ENCODE assay signal across 27 cellular contexts in the genomic region with DNA sequence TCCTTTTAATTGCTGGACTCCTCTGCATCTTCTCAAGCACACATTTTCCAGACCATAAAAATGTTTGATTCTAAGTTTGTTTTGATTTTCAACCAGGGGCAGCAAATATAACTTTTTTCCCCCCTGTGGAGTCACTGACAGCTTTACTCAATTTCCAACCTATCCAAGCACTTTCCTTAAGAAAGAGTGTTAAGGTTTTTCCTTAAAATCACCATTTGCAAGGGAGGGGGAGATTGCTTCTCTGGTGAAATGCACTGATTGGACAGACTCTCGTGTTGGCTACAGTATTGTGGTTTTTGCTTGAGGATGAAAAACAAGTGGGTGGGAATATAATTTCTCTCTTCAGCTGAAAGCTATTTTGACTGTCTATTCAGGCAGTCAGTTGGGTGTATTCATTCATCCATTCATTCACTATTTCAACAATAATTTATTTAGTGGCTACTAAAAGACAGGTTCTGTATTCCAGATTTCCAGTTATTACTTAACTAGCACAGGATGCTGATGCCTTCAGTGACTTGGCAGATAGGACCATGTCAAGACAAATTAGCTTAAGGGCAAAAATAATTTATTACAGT.
A peak's percentile ranks its signal among the peaks of the same experiment; 100 is the strongest.
DNase-seq lines count a peak whose midpoint lies in the region; ATAC-seq, FAIRE-seq and TF ChIP-seq lines count a peak whose summit lies in the region.
"Had no signal": no experiment of that assay in that cellular context is flagged by ENCODE, and none has a peak within 500 bp of the region (broad histone marks: within the 10 kb centered on the region; RNA-seq: fewer than 3 reads in every experiment).

No MANE protein-coding gene starts in this region.

- H3K27ac ChIP-seq in BLaER1 treated with 17β-estradiol and CSF1 and Interleukin-3, amounts not matched to agents 10 nM and 100 nM = no peak overlapping the region
- H3K27ac ChIP-seq in H1 (ENCODE audit: low read depth, low read length) (no peak overlapping the region), neural progenitor cell (no peak overlapping the region)
- H3K27ac ChIP-seq: C4-2B, HL-60, RWPE1 had no signal

- no peak overlapping the region for H4K8ac ChIP-seq in H1 (ENCODE audit: extremely low read depth, insufficient read depth, low read length)

- H3K36me3 ChIP-seq in BLaER1 treated with 17β-estradiol and CSF1 and Interleukin-3, amounts not matched to agents 10 nM and 100 nM = no peaks in the 10 kb centered on the region
- H3K36me3 ChIP-seq in H1 (ENCODE audit: control insufficient read depth in 2 of 4, insufficient read depth in 4 of 4, low read length in 3 of 4) (no peaks in the 10 kb centered on the region), neural progenitor cell (no peaks in the 10 kb centered on the region)

- no peak overlapping the region for H2BK12ac ChIP-seq in H1 (ENCODE audit: low read depth, low read length)

- H4K5ac ChIP-seq in H1 (ENCODE audit: insufficient read length, low read depth, low read length) = no peak overlapping the region

- H3K56ac ChIP-seq in H1 (replicated peaks; ENCODE audit: insufficient read length, low read depth, low read length) = no peak overlapping the region

- H2BK20ac ChIP-seq in H1 (ENCODE audit: low read length) = no peak overlapping the region

- H3K23ac ChIP-seq in H1 (ENCODE audit: insufficient read length) = no peak overlapping the region

- TF ChIP-seq CTCF in H1 (IDR thresholded peaks at IDR 0.05; ENCODE audit: control extremely low read depth in 1 of 3, insufficient read depth in 1 of 3, low read depth in 1 of 3, low read length in 3 of 3) = no peak
- TF ChIP-seq CTCF in neural progenitor cell (IDR thresholded peaks at IDR 0.05) = no peak

- no peak overlapping the region for H4K91ac ChIP-seq in H1 (replicated peaks; ENCODE audit: insufficient read length, low read length)

- H3K18ac ChIP-seq in H1 (ENCODE audit: extremely low read depth, low read length) = no peak overlapping the region

- H4K20me1 ChIP-seq in BLaER1 treated with 17β-estradiol and CSF1 and Interleukin-3, amounts not matched to agents 10 nM and 100 nM = no peaks in the 10 kb centered on the region
- no peaks in the 10 kb centered on the region for H4K20me1 ChIP-seq in H1 (replicated peaks in 1 of 2; ENCODE audit: control insufficient read depth in 1 of 2, insufficient read depth in 2 of 2, low read length in 2 of 2)
- no peaks in the 10 kb centered on the region for H4K20me1 ChIP-seq in neural progenitor cell (ENCODE audit: low read depth)

- H3K4me1 Mint-ChIP-seq in neural progenitor cell = peaks cover 2% of the 10 kb centered on the region
- no peaks in the 10 kb centered on the region for H3K4me1 Mint-ChIP-seq in activated CD4-positive, alpha-beta T cell treated with anti-CD3 and anti-CD28 coated beads for 36 hours
- H3K4me1 Mint-ChIP-seq: IgD-negative memory B cell had no signal

- H3K27me3 Mint-ChIP-seq in neural progenitor cell (ENCODE audit: insufficient read depth, low read depth) = peaks cover 2% of the 10 kb centered on the region
- H3K27me3 Mint-ChIP-seq in activated CD4-positive, alpha-beta T cell treated with anti-CD3 and anti-CD28 coated beads for 36 hours = peaks cover 2% of the 10 kb centered on the region

- intact Hi-C loops in activated CD4-positive, alpha-beta T cell treated with anti-CD3 and anti-CD28 coated beads for 36 hours (cut with DNase I, micrococcal nuclease) = no loop called here

- H3K23me2 ChIP-seq in H1 (ENCODE audit: low read depth, low read length) = 0 out of 2 replicates have a peak, but pooled peaks cover 2% of the 10 kb centered on the region

- POLR2A ChIA-PET in HEK293T (lab: Yijun Ruan, JAX) = no interaction called here
- POLR2A ChIA-PET in H1 (lab: Charles Lee; ENCODE audit: partially characterized antibody) = no interaction called here
- POLR2A ChIA-PET in activated CD4-positive, alpha-beta T cell treated with anti-CD3 and anti-CD28 coated beads for 36 hours (lab: Charles Lee) = no interaction called here

- H3K4me1 ChIP-seq in BLaER1 treated with 17β-estradiol and CSF1 and Interleukin-3, amounts not matched to agents 10 nM and 100 nM = peaks cover 0 to 55% (median 44%) of the 10 kb centered on the region in 10 experiments; a peak in 16 of 20 replicates
- peaks cover 0 to 4% (median 0%) of the 10 kb centered on the region in 4 experiments; a peak in 3 of 7 replicates for H3K4me1 ChIP-seq in H1 (replicated peaks in 1 of 4; ENCODE audit: control insufficient read depth in 3 of 4, insufficient read depth in 4 of 4, low read length in 3 of 4)
- H3K4me1 ChIP-seq in neural progenitor cell = no peaks in the 10 kb centered on the region

- WGBS in H1 (ENCODE audit: extremely low coverage in 1 of 2, insufficient coverage in 1 of 2, insufficient read length in 1 of 2, insufficient replicate concordance in 2 of 2, low coverage in 1 of 2, low lambda C conversion rate in 2 of 2, missing lambda C conversion rate in 1 of 2), 2 experiments = 82% methylated on average over 1 of the region's 1 CpG; no CpG with 5 or more reads in 1 of the 2 experiments

- FAIRE-seq in H1 (lab: Jason Lieb, UNC) = no peak
- FAIRE-seq: A204.1, GM12891 had no signal

- DNase-seq in HEK293T (ENCODE audit: extremely low spot score) (no peak), H1 (ENCODE audit: low read depth in 1 of 2, low spot score in 2 of 2) (no peak), neural progenitor cell (ENCODE audit: low spot score) (no peak), HK-2 (ENCODE audit: unreplicated experiment) (no peak)
- DNase-seq in activated CD4-positive, alpha-beta T cell treated with anti-CD3 and anti-CD28 coated beads for 36 hours = no peak
- DNase-seq: AML-193; CD8-positive, alpha-beta T cell; DMS 273 treated with DMSO at 0.1 percent for 48 hours; DMS79; EL; GDM1; NCI-H1048; NCI-H1417; NCI-H1694; NCI-H2081; NCI-H2227 treated with DMSO at 0.1 percent for 48 hours; NCI-H69; SHP77 had no signal

- no peak overlapping the region for H2BK120ac ChIP-seq in H1 (replicated peaks; ENCODE audit: low read depth, low read length)

- H2AK5ac ChIP-seq in H1 (ENCODE audit: low read depth, low read length) = no peak overlapping the region

- no peak overlapping the region for H3K9ac ChIP-seq in BLaER1 treated with 17β-estradiol and CSF1 and Interleukin-3, amounts not matched to agents 10 nM and 100 nM
- H3K9ac ChIP-seq in H1 (replicated peaks in 1 of 4; ENCODE audit: extremely low read depth in 1 of 4, low read depth in 3 of 4, low read length in 3 of 4) (no peak overlapping the region), neural progenitor cell (no peak overlapping the region)

- no peak overlapping the region for H3K14ac ChIP-seq in H1 (ENCODE audit: insufficient read length)

- H3K4me2 ChIP-seq in BLaER1 treated with 17β-estradiol and CSF1 and Interleukin-3, amounts not matched to agents 10 nM and 100 nM = peak overlapping the region in 7 of 11 experiments; percentile 15 to 84 (median 42); a peak in 13 of 22 replicates
- H3K4me2 ChIP-seq in H1 (ENCODE audit: insufficient read depth in 1 of 2, low read depth in 2 of 2, low read length in 2 of 2) = no peak overlapping the region
- H3K4me2 ChIP-seq in neural progenitor cell = no peak overlapping the region

- peaks cover 2% of the 10 kb centered on the region for H3K9me3 Mint-ChIP-seq in neural progenitor cell
- H3K9me3 Mint-ChIP-seq in activated CD4-positive, alpha-beta T cell treated with anti-CD3 and anti-CD28 coated beads for 36 hours (ENCODE audit: low read depth) = no peaks in the 10 kb centered on the region
- H3K9me3 Mint-ChIP-seq: CD8-positive, alpha-beta T cell had no signal

- TF ChIP-seq POLR2A in H1 (IDR thresholded peaks at IDR 0.05; ENCODE audit: control extremely low read depth in 1 of 2, low read depth in 2 of 2, low read length in 2 of 2) = no peak

- H3F3A ChIP-seq in neural progenitor cell (ENCODE audit: low read depth) = no peaks in the 10 kb centered on the region

- no peaks in the 10 kb centered on the region for H3K79me1 ChIP-seq in H1 (ENCODE audit: low read depth, low read length)

- H3K27ac Mint-ChIP-seq in neural progenitor cell = no peak overlapping the region
- H3K27ac Mint-ChIP-seq in activated CD4-positive, alpha-beta T cell treated with anti-CD3 and anti-CD28 coated beads for 36 hours = no peak overlapping the region
- H3K27ac Mint-ChIP-seq: CD8-positive, alpha-beta T cell; IgD-negative memory B cell had no signal

- H3K79me2 ChIP-seq in H1 (ENCODE audit: control insufficient read depth in 1 of 2, insufficient read depth in 2 of 2, low read length in 2 of 2) = no peaks in the 10 kb centered on the region
- H3K79me2 ChIP-seq in neural progenitor cell (ENCODE audit: low read depth) = no peaks in the 10 kb centered on the region

- H3K4me3 ChIP-seq in BLaER1 treated with 17β-estradiol and CSF1 and Interleukin-3, amounts not matched to agents 10 nM and 100 nM = no peak overlapping the region
- H3K4me3 ChIP-seq in H1 (ENCODE audit: extremely low read depth in 1 of 4, insufficient read depth in 2 of 4, low read depth in 3 of 4, low read length in 4 of 4) (no peak overlapping the region), neural progenitor cell (no peak overlapping the region)

- TF ChIP-seq EP300 in H1 (IDR thresholded peaks at IDR 0.05; ENCODE audit: borderline replicate concordance in 1 of 2, low read depth in 2 of 2, low read length in 2 of 2) = no peak

- TF ChIP-seq RAD21 in H1 (IDR thresholded peaks at IDR 0.05 in 1 of 2, conservative IDR thresholded peaks at IDR 0.05 in 1 of 2; ENCODE audit: low read depth in 2 of 2, low read length in 2 of 2) = no peak

- no peaks in the 10 kb centered on the region for H3K27me3 ChIP-seq in BLaER1 treated with 17β-estradiol and CSF1 and Interleukin-3, amounts not matched to agents 10 nM and 100 nM
- no peaks in the 10 kb centered on the region for H3K27me3 ChIP-seq in H1 (replicated peaks in 1 of 4; ENCODE audit: control insufficient read depth in 3 of 4, extremely low read depth in 1 of 4, insufficient read depth in 3 of 4, low read length in 3 of 4)
- no peaks in the 10 kb centered on the region for H3K27me3 ChIP-seq in neural progenitor cell

- CTCF ChIA-PET in HEK293T (lab: Yijun Ruan, JAX) (interaction anchor here (1.1 kb wide), 1 partner anchor 116 kb away, joined by 4 read pairs; no protein-coding TSS in a partner anchor), H1 (lab: Charles Lee; ENCODE audit: partially characterized antibody) (interaction anchor here (0.9 to 1.0 kb wide), 2 partner anchors 10 to 481 kb away, joined by 4 read pairs; no protein-coding TSS in a partner anchor)
- CTCF ChIA-PET in activated CD4-positive, alpha-beta T cell treated with anti-CD3 and anti-CD28 coated beads for 36 hours (lab: Charles Lee) = interaction anchor here (0.6 kb wide), 1 partner anchor 540 kb away, joined by 5 read pairs; no protein-coding TSS in a partner anchor

- no peak overlapping the region for H2BK5ac ChIP-seq in H1 (ENCODE audit: low read depth, low read length)

- ATAC-seq in activated CD4-positive, alpha-beta T cell treated with anti-CD3 and anti-CD28 coated beads for 36 hours = no peak
- ATAC-seq in HG03135 (IDR thresholded peaks at IDR 0.05; ENCODE audit: unreplicated experiment) = no peak
- ATAC-seq: CD8-positive, alpha-beta T cell; Panc1 had no signal

- peak overlapping the region; percentile 90; the same call in 1 of the 2 replicates for H2AFZ ChIP-seq in H1 (ENCODE audit: low read length)
- H2AFZ ChIP-seq in neural progenitor cell (replicated peaks) = peak overlapping the region; percentile 85

- H3K9me3 ChIP-seq in BLaER1 treated with 17β-estradiol and CSF1 and Interleukin-3, amounts not matched to agents 10 nM and 100 nM (replicated peaks in 1 of 11) = peaks cover 0 to 13% (median 0%) of the 10 kb centered on the region in 11 experiments; a peak in 6 of 22 replicates
- H3K9me3 ChIP-seq in H1 (ENCODE audit: insufficient read depth in 2 of 2, low read depth in 1 of 2, low read length in 1 of 2) = no peaks in the 10 kb centered on the region
- H3K9me3 ChIP-seq in neural progenitor cell (ENCODE audit: low read depth) = no peaks in the 10 kb centered on the region

- no peak overlapping the region for H2BK15ac ChIP-seq in H1 (ENCODE audit: low read length)

- no peaks in the 10 kb centered on the region for H3K36me3 Mint-ChIP-seq in neural progenitor cell
- H3K36me3 Mint-ChIP-seq in activated CD4-positive, alpha-beta T cell treated with anti-CD3 and anti-CD28 coated beads for 36 hours (ENCODE audit: low read depth) = no peaks in the 10 kb centered on the region
- H3K36me3 Mint-ChIP-seq: CD8-positive, alpha-beta T cell; IgD-negative memory B cell had no signal

- H3K4ac ChIP-seq in H1 (replicated peaks; ENCODE audit: insufficient read length, low read depth, low read length) = no peak overlapping the region

- no peak overlapping the region for H3K4me3 Mint-ChIP-seq in neural progenitor cell
- no peak overlapping the region for H3K4me3 Mint-ChIP-seq in activated CD4-positive, alpha-beta T cell treated with anti-CD3 and anti-CD28 coated beads for 36 hours
- H3K4me3 Mint-ChIP-seq: CD8-positive, alpha-beta T cell; IgD-negative memory B cell had no signal

Comparison
In these comparisons a context has a peak if more than half of its experiments do, and no peak if none do; other contexts are left out.
1. H3K4me2 ChIP-seq: peak in BLaER1 treated with 17β-estradiol and CSF1 and Interleukin-3, amounts not matched to agents 10 nM and 100 nM (7 of 11); none in H1 (0 of 2) and neural progenitor cell (single experiment).